10 cellular contexts compared by ENCODE assay signal in genomic region chr10:30185916-30186315, GRCh38.
DNase-seq lines count a peak whose midpoint lies in the region; FAIRE-seq and TF ChIP-seq lines count a peak whose summit lies in the region.
"Had no signal": no experiment of that assay in that cellular context is flagged by ENCODE, and none has a peak within 500 bp of the region (broad histone marks: within the 10 kb centered on the region; RNA-seq: fewer than 3 reads in every experiment).

No MANE protein-coding gene starts in this region.

- H3K4me1 Mint-ChIP-seq in astrocyte (ENCODE audit: low read depth, unreplicated experiment): peaks cover 52% of the 10 kb centered on the region

- H3K27ac Mint-ChIP-seq in astrocyte (ENCODE audit: unreplicated experiment): peak overlapping the region; percentile 22

- DNase-seq in HCEC 1CT (peak; percentile 89), astrocyte (ENCODE audit: low read depth) (peak; percentile 96), hepatic stellate cell (ENCODE audit: low spot score) (peak; percentile 83), erythroblast (lab: John Stamatoyannopoulos, UW) (no peak), SK-N-DZ (ENCODE audit: low spot score) (no peak), NCI-H2107 treated with DMSO at 0.1 percent for 48 hours (lab: John Stamatoyannopoulos, UW; ENCODE audit: unreplicated experiment) (no peak)
- no peak for DNase-seq in effector CD4-positive, alpha-beta T cell
- DNase-seq: NCI-H1417 treated with DMSO at 0.1 percent for 48 hours had no signal

- H3K79me2 ChIP-seq in astrocyte (ENCODE audit: insufficient read depth, low read length): no peaks in the 10 kb centered on the region

- no peaks in the 10 kb centered on the region for H3K36me3 Mint-ChIP-seq in astrocyte (ENCODE audit: low read depth, unreplicated experiment)

- TF ChIP-seq POLR2A in erythroblast (IDR thresholded peaks at IDR 0.05; ENCODE audit: low read length): no peak

- H3K9ac ChIP-seq in astrocyte (ENCODE audit: low read length) (no peak overlapping the region), stomach smooth muscle (ENCODE audit: low read length in 2 of 2) (no peak overlapping the region)

- H3K27ac ChIP-seq in astrocyte (ENCODE audit: low read depth, low read length): no peak overlapping the region
- no peak overlapping the region for H3K27ac ChIP-seq in stomach smooth muscle (ENCODE audit: low read length)

- no peaks in the 10 kb centered on the region for H3K36me3 ChIP-seq in astrocyte (ENCODE audit: insufficient read depth, low read length)
- H3K36me3 ChIP-seq in stomach smooth muscle (ENCODE audit: control insufficient read depth in 2 of 2, insufficient read depth in 2 of 2, low read length in 2 of 2): no peaks in the 10 kb centered on the region
- H3K36me3 ChIP-seq: stomach had no signal

- H3K27me3 Mint-ChIP-seq in astrocyte (ENCODE audit: low read depth, unreplicated experiment): no peaks in the 10 kb centered on the region

- H3K4me3 ChIP-seq in astrocyte (ENCODE audit: insufficient read depth, low read depth, low read length): no peak overlapping the region
- peak overlapping the region; percentile 19 to 29 for H3K4me3 ChIP-seq in stomach smooth muscle (ENCODE audit: low read length in 2 of 2)

- H4K20me1 ChIP-seq in astrocyte (ENCODE audit: insufficient read depth, low read length): no peaks in the 10 kb centered on the region

- peak; percentile 94 for FAIRE-seq in astrocyte (lab: Jason Lieb, UNC)

- H3K4me1 ChIP-seq in astrocyte (ENCODE audit: insufficient read depth, low read length) (peaks cover 61% of the 10 kb centered on the region), stomach smooth muscle (ENCODE audit: control insufficient read depth, insufficient read depth, low read length) (peaks cover 16% of the 10 kb centered on the region)

- H3K4me3 Mint-ChIP-seq in astrocyte (ENCODE audit: unreplicated experiment): no peak overlapping the region

- no peaks in the 10 kb centered on the region for H3K27me3 ChIP-seq in astrocyte (ENCODE audit: insufficient read depth, low read length)
- H3K27me3 ChIP-seq in stomach smooth muscle (ENCODE audit: control insufficient read depth in 1 of 2, insufficient read depth in 2 of 2, low read length in 2 of 2): no peaks in the 10 kb centered on the region
- H3K27me3 ChIP-seq: stomach had no signal

- H3K9me3 ChIP-seq in astrocyte (ENCODE audit: insufficient read depth, low read depth, low read length): no peaks in the 10 kb centered on the region
- no peaks in the 10 kb centered on the region for H3K9me3 ChIP-seq in stomach smooth muscle (ENCODE audit: control insufficient read depth in 2 of 2, low read length in 2 of 2)
- H3K9me3 ChIP-seq: stomach had no signal

- no peak overlapping the region for H2AFZ ChIP-seq in astrocyte (ENCODE audit: low read depth, low read length)

- no peak for TF ChIP-seq CTCF in astrocyte (IDR thresholded peaks at IDR 0.05; ENCODE audit: insufficient read depth, low read depth, low read length)

- peak overlapping the region; percentile 73 for H3K4me2 ChIP-seq in astrocyte (ENCODE audit: low read length)

- no peaks in the 10 kb centered on the region for H3K9me3 Mint-ChIP-seq in astrocyte (ENCODE audit: unreplicated experiment)

Comparison
In these comparisons a context has a peak if more than half of its experiments do, and no peak if none do; other contexts are left out.
1. DNase-seq: peak in HCEC 1CT (single experiment), astrocyte (single experiment) and hepatic stellate cell (single experiment); none in effector CD4-positive, alpha-beta T cell (single experiment), erythroblast (0 of 2), SK-N-DZ (single experiment) and NCI-H2107 treated with DMSO at 0.1 percent for 48 hours (single experiment).